In genomic region chr3:64501298-64501906, GRCh38 we compare ENCODE assay signal across 22 cellular contexts.
DNase-seq lines count a peak whose midpoint lies in the region; ATAC-seq, FAIRE-seq and TF ChIP-seq lines count a peak whose summit lies in the region.
"Had no signal": no experiment of that assay in that cellular context is flagged by ENCODE, and none has a peak within 500 bp of the region (broad histone marks: within the 10 kb centered on the region; RNA-seq: fewer than 3 reads in every experiment).

No MANE protein-coding gene starts in this region.

- no peak for TF ChIP-seq POLR2A in ovary (IDR thresholded peaks at IDR 0.05)

- no peaks in the 10 kb centered on the region for H3K9me3 ChIP-seq in ovary
- H3K9me3 ChIP-seq: BE2C, neutrophil had no signal

- peak overlapping the region; percentile 96 for H3K27ac ChIP-seq in VCaP
- no peak overlapping the region for H3K27ac ChIP-seq in ovary
- H3K27ac ChIP-seq: neutrophil, PC-9, skin epidermis had no signal

- DNase-seq in AG09319 (ENCODE audit: extremely low read depth, low read depth) (peak; percentile 10), HCEC 1CT (peak; percentile 49), ovary (no peak), GM10248 (ENCODE audit: extremely low spot score) (no peak)
- no peak for DNase-seq in activated CD4-positive, alpha-beta memory T cell treated with anti-CD3 and anti-CD28 coated beads for 36 hours
- DNase-seq: activated CD4-positive, alpha-beta T cell treated with anti-CD3 and anti-CD28 coated beads for 36 hours; BE2C; cerebellar nuclear complex; DND-41; H7; mammary epithelial cell; NCI-H1105; NCI-H446; PC-9; stimulated activated naive B cell treated with anti-CD40 and anti-IgM and Interleukin-4, amounts not matched to agents 10 μg/mL and 1 μg/mL and 100 μg/mL, for 72 hours had no signal

- H3K4me3 ChIP-seq in ovary: no peak overlapping the region
- H3K4me3 ChIP-seq: PC-9, skin epidermis had no signal

- H3K27me3 Mint-ChIP-seq in activated CD4-positive, alpha-beta memory T cell treated with anti-CD3 and anti-CD28 coated beads for 36 hours: peaks cover 7% of the 10 kb centered on the region
- H3K27me3 Mint-ChIP-seq in activated T-helper 17 cell treated with anti-CD3 and anti-CD28 coated beads, Interleukin-2, amount 50 U/mL, for 72 hours: peaks cover 14% of the 10 kb centered on the region

- peaks cover 2% of the 10 kb centered on the region for H3K4me1 ChIP-seq in ovary (ENCODE audit: insufficient read depth)

- H3K36me3 Mint-ChIP-seq in activated CD4-positive, alpha-beta memory T cell treated with anti-CD3 and anti-CD28 coated beads for 36 hours: no peaks in the 10 kb centered on the region
- no peaks in the 10 kb centered on the region for H3K36me3 Mint-ChIP-seq in activated T-helper 17 cell treated with anti-CD3 and anti-CD28 coated beads, Interleukin-2, amount 50 U/mL, for 72 hours (ENCODE audit: low read depth)
- H3K36me3 Mint-ChIP-seq: activated naive CD8-positive, alpha-beta T cell; stimulated activated naive B cell treated with anti-CD40 and anti-IgM and Interleukin-4, amounts not matched to agents 10 μg/mL and 1 μg/mL and 100 μg/mL, for 72 hours had no signal

- TF ChIP-seq CTCF in AG09319 (IDR thresholded peaks at IDR 0.05; ENCODE audit: low read depth, low read length): no peak
- TF ChIP-seq CTCF in VCaP (conservative IDR thresholded peaks at IDR 0.05): no peak
- no peak for TF ChIP-seq CTCF in ovary (IDR thresholded peaks at IDR 0.05)
- no peak for TF ChIP-seq CTCF in GM10248 (IDR thresholded peaks at IDR 0.05; ENCODE audit: control extremely low read depth, extremely low read depth, low read depth, missing control alignments)

- no peak for TF ChIP-seq EP300 in ovary (IDR thresholded peaks at IDR 0.05)

- intact Hi-C loops in ovary (cut with DNase I): no loop called here
- intact Hi-C loops in activated CD4-positive, alpha-beta memory T cell treated with anti-CD3 and anti-CD28 coated beads for 36 hours (cut with micrococcal nuclease): no loop called here

- CTCF ChIA-PET in GM10248 (lab: Yijun Ruan, JAX): interaction anchor here (0.8 to 1.1 kb wide), 5 partner anchors 11 to 18 kb away, joined by 3 to 5 read pairs (median 4); no protein-coding TSS in a partner anchor
- CTCF ChIA-PET in activated CD4-positive, alpha-beta memory T cell treated with anti-CD3 and anti-CD28 coated beads for 36 hours (lab: Charles Lee): no interaction called here

- no peak overlapping the region for H3K4me3 Mint-ChIP-seq in activated CD4-positive, alpha-beta memory T cell treated with anti-CD3 and anti-CD28 coated beads for 36 hours
- no peak overlapping the region for H3K4me3 Mint-ChIP-seq in activated T-helper 17 cell treated with anti-CD3 and anti-CD28 coated beads, Interleukin-2, amount 50 U/mL, for 72 hours
- H3K4me3 Mint-ChIP-seq: activated CD4-positive, alpha-beta T cell treated with anti-CD3 and anti-CD28 coated beads for 36 hours; activated naive CD8-positive, alpha-beta T cell; stimulated activated naive B cell treated with anti-CD40 and anti-IgM and Interleukin-4, amounts not matched to agents 10 μg/mL and 1 μg/mL and 100 μg/mL, for 72 hours had no signal

- H3K36me3 ChIP-seq in ovary: no peaks in the 10 kb centered on the region
- H3K36me3 ChIP-seq: BE2C, neutrophil had no signal

- peak; percentile 64 for FAIRE-seq in islet of Langerhans (lab: Jason Lieb, UNC)
- FAIRE-seq: urothelium cell line had no signal

- H3K4me1 Mint-ChIP-seq in activated CD4-positive, alpha-beta memory T cell treated with anti-CD3 and anti-CD28 coated beads for 36 hours (ENCODE audit: low read depth): no peaks in the 10 kb centered on the region
- H3K4me1 Mint-ChIP-seq in activated T-helper 17 cell treated with anti-CD3 and anti-CD28 coated beads, Interleukin-2, amount 50 U/mL, for 72 hours: no peaks in the 10 kb centered on the region
- H3K4me1 Mint-ChIP-seq: stimulated activated naive B cell treated with anti-CD40 and anti-IgM and Interleukin-4, amounts not matched to agents 10 μg/mL and 1 μg/mL and 100 μg/mL, for 72 hours had no signal

- 21 to 49% (median 37%) methylated on average over 8 of the region's 8 CpGs for WGBS in ovary, 3 donors

- H3K27ac Mint-ChIP-seq in activated CD4-positive, alpha-beta memory T cell treated with anti-CD3 and anti-CD28 coated beads for 36 hours: no peak overlapping the region
- no peak overlapping the region for H3K27ac Mint-ChIP-seq in activated T-helper 17 cell treated with anti-CD3 and anti-CD28 coated beads, Interleukin-2, amount 50 U/mL, for 72 hours
- H3K27ac Mint-ChIP-seq: activated CD4-positive, alpha-beta T cell treated with anti-CD3 and anti-CD28 coated beads for 36 hours; activated naive CD8-positive, alpha-beta T cell; stimulated activated naive B cell treated with anti-CD40 and anti-IgM and Interleukin-4, amounts not matched to agents 10 μg/mL and 1 μg/mL and 100 μg/mL, for 72 hours had no signal

- H3K27me3 ChIP-seq in ovary: no peaks in the 10 kb centered on the region
- H3K27me3 ChIP-seq: BE2C had no signal

- no peaks in the 10 kb centered on the region for H3K9me3 Mint-ChIP-seq in activated CD4-positive, alpha-beta memory T cell treated with anti-CD3 and anti-CD28 coated beads for 36 hours
- peaks cover 7% of the 10 kb centered on the region for H3K9me3 Mint-ChIP-seq in activated T-helper 17 cell treated with anti-CD3 and anti-CD28 coated beads, Interleukin-2, amount 50 U/mL, for 72 hours

- ATAC-seq in activated T-helper 17 cell treated with anti-CD3 and anti-CD28 coated beads, Interleukin-2, amount 50 U/mL, for 72 hours (replicated peaks): no peak
- ATAC-seq: activated CD4-positive, alpha-beta T cell treated with anti-CD3 and anti-CD28 coated beads for 36 hours; stimulated activated naive B cell treated with anti-CD40 and anti-IgM and Interleukin-4, amounts not matched to agents 10 μg/mL and 1 μg/mL and 100 μg/mL, for 72 hours had no signal

- POLR2A ChIA-PET in GM10248 (lab: Yijun Ruan, JAX): no interaction called here
- POLR2A ChIA-PET in activated CD4-positive, alpha-beta memory T cell treated with anti-CD3 and anti-CD28 coated beads for 36 hours (lab: Charles Lee): no interaction called here

Comparison
In these comparisons a context has a peak if more than half of its experiments do, and no peak if none do; other contexts are left out.
1. DNase-seq: peak in AG09319 (single experiment) and HCEC 1CT (single experiment); none in ovary (0 of 5), GM10248 (single experiment) and activated CD4-positive, alpha-beta memory T cell treated with anti-CD3 and anti-CD28 coated beads for 36 hours (single experiment).